Comparison of ENCODE assay signal across 11 cellular contexts in the genomic region with DNA sequence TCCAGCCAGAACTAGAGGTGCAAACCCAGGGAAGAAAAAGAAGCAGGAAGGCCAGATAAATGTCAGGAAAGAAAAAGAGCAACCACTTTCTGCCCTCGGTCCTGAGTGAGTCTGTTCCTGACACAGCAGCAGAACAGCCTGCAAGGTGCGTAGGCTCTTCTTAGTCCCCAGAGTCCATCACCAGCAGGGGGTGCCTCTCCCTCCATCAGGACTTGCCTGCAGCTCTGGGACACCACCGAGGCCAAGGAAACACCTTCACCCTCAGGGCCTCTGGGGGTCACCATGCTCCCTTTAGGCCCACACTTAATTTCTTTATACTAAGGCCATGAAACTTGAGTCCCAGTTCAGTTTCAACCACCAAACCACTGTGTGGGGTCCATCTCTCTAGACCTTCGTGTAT.
DNase-seq lines count a peak whose midpoint lies in the region; ATAC-seq and TF ChIP-seq lines count a peak whose summit lies in the region.
"Had no signal": no experiment of that assay in that cellular context is flagged by ENCODE, and none has a peak within 500 bp of the region (broad histone marks: within the 10 kb centered on the region; RNA-seq: fewer than 3 reads in every experiment).

No MANE protein-coding gene starts in this region.

- H3K9me3 Mint-ChIP-seq in activated naive CD8-positive, alpha-beta T cell treated with anti-CD3 and anti-CD28 coated beads, Interleukin-2, amount 50 U/mL, for 24 hours: no peaks in the 10 kb centered on the region
- H3K9me3 Mint-ChIP-seq in nephron progenitor cell: no peaks in the 10 kb centered on the region

- no peaks in the 10 kb centered on the region for H3K36me3 ChIP-seq in HEK293 (ENCODE audit: control insufficient read depth in 2 of 2, insufficient read depth in 1 of 2, low read length in 2 of 2)

- H3K27me3 Mint-ChIP-seq in activated naive CD8-positive, alpha-beta T cell treated with anti-CD3 and anti-CD28 coated beads, Interleukin-2, amount 50 U/mL, for 24 hours: peaks cover 24% of the 10 kb centered on the region
- peaks cover 87% of the 10 kb centered on the region for H3K27me3 Mint-ChIP-seq in nephron progenitor cell (ENCODE audit: low read depth, poor library complexity)

- peaks cover 2% of the 10 kb centered on the region for H3K4me1 Mint-ChIP-seq in activated naive CD8-positive, alpha-beta T cell treated with anti-CD3 and anti-CD28 coated beads, Interleukin-2, amount 50 U/mL, for 24 hours
- H3K4me1 Mint-ChIP-seq in nephron progenitor cell: no peaks in the 10 kb centered on the region

- no peaks in the 10 kb centered on the region for H3K9me3 ChIP-seq in HEK293 (ENCODE audit: control insufficient read depth, insufficient read depth, low read depth, low read length)

- no peaks in the 10 kb centered on the region for H3K4me1 ChIP-seq in HEK293 (ENCODE audit: control insufficient read depth, insufficient read depth, low read length)

- ATAC-seq in activated naive CD8-positive, alpha-beta T cell treated with anti-CD3 and anti-CD28 coated beads, Interleukin-2, amount 50 U/mL, for 24 hours: peak; percentile 50
- ATAC-seq in HG02763 (IDR thresholded peaks at IDR 0.05; ENCODE audit: unreplicated experiment) (no peak), GM21786 (IDR thresholded peaks at IDR 0.05; ENCODE audit: unreplicated experiment) (no peak)

- CTCF ChIA-PET in HEK293 (lab: Yijun Ruan, JAX): interaction anchor here (0.8 to 15.4 kb wide), 3 partner anchors 17 to 115 kb away, joined by 4 to 181 read pairs (median 9); no protein-coding TSS in a partner anchor

- no peaks in the 10 kb centered on the region for H3K36me3 Mint-ChIP-seq in activated naive CD8-positive, alpha-beta T cell treated with anti-CD3 and anti-CD28 coated beads, Interleukin-2, amount 50 U/mL, for 24 hours (ENCODE audit: low read depth)
- no peaks in the 10 kb centered on the region for H3K36me3 Mint-ChIP-seq in nephron progenitor cell (ENCODE audit: low read depth)
- H3K36me3 Mint-ChIP-seq: CD4-positive, CD25-positive, alpha-beta regulatory T cell had no signal

- DNase-seq in NCI-H524 (lab: John Stamatoyannopoulos, UW): peak; percentile 26 to 62
- DNase-seq in NCI-H524 treated with DMSO at 0.1 percent for 48 hours (lab: John Stamatoyannopoulos, UW): no peak
- peak; percentile 31 for DNase-seq in activated naive CD8-positive, alpha-beta T cell treated with anti-CD3 and anti-CD28 coated beads, Interleukin-2, amount 50 U/mL, for 24 hours
- peak; percentile 50 for DNase-seq in nephron progenitor cell
- DNase-seq in MV-4-11 (lab: John Stamatoyannopoulos, UW): no peak
- DNase-seq: stimulated activated CD4-positive, alpha-beta T cell treated with anti-CD3 and anti-CD28 coated beads, Interleukin-4, amount 100 ng/mL, for 4 hours had no signal

- POLR2A ChIA-PET in HEK293 (lab: Yijun Ruan, JAX): no interaction called here

- H3K4me3 ChIP-seq in HEK293 (ENCODE audit: low read depth, low read length): no peak overlapping the region
- H3K4me3 ChIP-seq: SK-N-MC had no signal

- TF ChIP-seq CTCF in HEK293 (tag by site-specific recombination; IDR thresholded peaks at IDR 0.05) (peak; percentile 54; the same call in 1 of the 2 replicates), nephron progenitor cell (IDR thresholded peaks at IDR 0.05) (peak; percentile 24)

- no peak overlapping the region for H3K27ac Mint-ChIP-seq in activated naive CD8-positive, alpha-beta T cell treated with anti-CD3 and anti-CD28 coated beads, Interleukin-2, amount 50 U/mL, for 24 hours
- H3K27ac Mint-ChIP-seq in nephron progenitor cell: no peak overlapping the region
- H3K27ac Mint-ChIP-seq: CD4-positive, CD25-positive, alpha-beta regulatory T cell had no signal

- no peak overlapping the region for H3K27ac ChIP-seq in HEK293 (ENCODE audit: extremely low read depth, low read depth, low read length)
- H3K27ac ChIP-seq: SK-N-MC had no signal

- H3K4me3 Mint-ChIP-seq in activated naive CD8-positive, alpha-beta T cell treated with anti-CD3 and anti-CD28 coated beads, Interleukin-2, amount 50 U/mL, for 24 hours: no peak overlapping the region
- no peak overlapping the region for H3K4me3 Mint-ChIP-seq in nephron progenitor cell
- H3K4me3 Mint-ChIP-seq: CD4-positive, CD25-positive, alpha-beta regulatory T cell had no signal

TF ChIP-seq in HEK293, 187 proteins besides CTCF, POLR2A, EP300 and RAD21:
- no peak for TF ChIP-seq ZFP3 (tag by site-specific recombination; IDR thresholded peaks at IDR 0.05; ENCODE audit: low read depth)
- TF ChIP-seq, protein P1, sequence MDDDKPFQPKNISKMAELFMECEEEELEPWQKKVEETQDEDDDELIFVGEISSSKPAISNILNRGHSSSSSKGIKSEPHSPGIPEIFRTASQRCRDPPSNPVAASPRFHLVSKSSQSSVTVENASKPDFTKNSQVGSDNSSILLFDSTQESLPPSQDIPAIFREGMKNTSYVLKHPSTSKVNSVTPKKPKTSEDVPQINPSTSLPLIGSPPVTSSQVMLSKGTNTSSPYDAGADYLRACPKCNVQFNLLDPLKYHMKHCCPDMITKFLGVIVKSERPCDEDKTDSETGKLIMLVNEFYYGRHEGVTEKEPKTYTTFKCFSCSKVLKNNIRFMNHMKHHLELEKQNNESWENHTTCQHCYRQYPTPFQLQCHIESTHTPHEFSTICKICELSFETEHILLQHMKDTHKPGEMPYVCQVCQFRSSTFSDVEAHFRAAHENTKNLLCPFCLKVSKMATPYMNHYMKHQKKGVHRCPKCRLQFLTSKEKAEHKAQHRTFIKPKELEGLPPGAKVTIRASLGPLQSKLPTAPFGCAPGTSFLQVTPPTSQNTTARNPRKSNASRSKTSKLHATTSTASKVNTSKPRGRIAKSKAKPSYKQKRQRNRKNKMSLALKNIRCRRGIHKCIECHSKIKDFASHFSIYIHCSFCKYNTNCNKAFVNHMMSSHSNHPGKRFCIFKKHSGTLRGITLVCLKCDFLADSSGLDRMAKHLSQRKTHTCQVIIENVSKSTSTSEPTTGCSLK (tag by site-specific recombination; IDR thresholded peaks at IDR 0.05): no peak

Comparison
In these comparisons a context has a peak if more than half of its experiments do, and no peak if none do; other contexts are left out.
1. DNase-seq: peak in NCI-H524 (2 of 2), activated naive CD8-positive, alpha-beta T cell treated with anti-CD3 and anti-CD28 coated beads, Interleukin-2, amount 50 U/mL, for 24 hours (single experiment) and nephron progenitor cell (single experiment); none in NCI-H524 treated with DMSO at 0.1 percent for 48 hours (single experiment) and MV-4-11 (single experiment).